ENCODE assay signal across 8 cellular contexts in the genomic region with DNA sequence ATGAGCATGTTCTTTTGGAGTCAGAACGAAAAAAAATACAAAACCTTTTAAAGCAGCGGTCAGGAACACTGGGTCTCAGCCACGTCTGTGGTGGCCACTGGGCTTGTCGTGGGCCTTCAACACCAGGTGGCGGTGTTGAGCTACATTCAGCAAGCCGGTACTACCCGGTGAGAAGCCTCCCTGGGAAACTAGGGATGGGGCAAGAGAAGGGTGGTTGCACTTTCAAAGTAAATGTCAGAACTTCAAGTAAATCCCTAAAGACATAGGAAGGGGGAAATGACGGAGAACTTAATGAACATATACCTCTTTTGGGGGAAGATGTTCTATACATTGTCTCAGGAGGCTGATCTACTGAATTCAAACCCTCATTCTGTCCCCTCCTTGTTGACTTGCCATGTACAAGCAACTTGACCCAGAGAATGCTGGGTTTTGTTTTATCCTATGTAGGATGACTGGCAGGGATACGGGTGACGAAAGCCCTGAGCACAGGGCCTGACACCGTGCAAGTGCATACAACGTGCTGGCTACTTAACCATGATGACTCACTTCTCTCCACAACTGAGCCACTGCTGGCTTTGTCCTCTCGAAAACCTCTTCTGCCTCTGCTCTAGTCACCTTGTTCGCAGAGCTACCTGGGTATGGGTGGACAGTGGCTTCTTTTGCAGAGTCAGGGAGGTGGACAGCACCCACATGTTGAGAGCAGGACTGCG. TPM values are rescaled to one million over a fixed set of nuclear protein-coding genes. Genes with fewer than 3 reads are reported as not detected.
A peak's percentile ranks its signal among the peaks of the same experiment; 100 is the strongest.
DNase-seq lines count a peak whose midpoint lies in the region; ATAC-seq and TF ChIP-seq lines count a peak whose summit lies in the region.

No MANE protein-coding gene starts in this region.

- ATAC-seq in GM19023 (IDR thresholded peaks at IDR 0.05; ENCODE audit: unreplicated experiment) (peak; percentile 75), HG03520 (IDR thresholded peaks at IDR 0.05; ENCODE audit: unreplicated experiment) (peak; percentile 75), mucosa of descending colon (peak; percentile 89)

- intact Hi-C loops in mucosa of descending colon (cut with DNase I, micrococcal nuclease), result no loop called here

- no peaks in the 10 kb centered on the region for H3K36me3 ChIP-seq in mucosa of descending colon (ENCODE audit: low read depth)

- peak; percentile 33 for DNase-seq in AG09309 (ENCODE audit: low read depth)
- peak; percentile 80 for DNase-seq in NOMO-1 treated with DMSO at 0.1 percent for 48 hours (lab: John Stamatoyannopoulos, UW; ENCODE audit: unreplicated experiment)
- DNase-seq in activated CD8-positive, alpha-beta memory T cell treated with anti-CD3 and anti-CD28 coated beads for 48 hours (ENCODE audit: low read depth in 2 of 3, low spot score in 2 of 3), result peak; percentile 10 to 48 (median 27)
- DNase-seq in epithelial cell of esophagus (ENCODE audit: low read depth), result peak; percentile 80
- DNase-seq in mucosa of descending colon, result peak; percentile 57 to 89 (median 78)
- DNase-seq in stimulated activated CD8-positive, alpha-beta memory T cell treated with anti-CD3 and anti-CD28 coated beads, Interleukin-4, amount 100 ng/mL, for 4 hours (ENCODE audit: low read depth in 2 of 2, low spot score in 1 of 2), result peak; percentile 20 to 41

- TF ChIP-seq CTCF in AG09309 (IDR thresholded peaks at IDR 0.05; ENCODE audit: control insufficient read depth, insufficient read depth, low read depth, low read length, missing control alignments) (peak; percentile 93), epithelial cell of esophagus (IDR thresholded peaks at IDR 0.05; ENCODE audit: insufficient read depth, low read depth, low read length, missing control alignments) (peak; percentile 96), mucosa of descending colon (IDR thresholded peaks at IDR 0.05) (peak; percentile 79)

- H3K4me3 ChIP-seq in AG09309 (ENCODE audit: control insufficient read depth, low read depth, low read length), result no peak overlapping the region
- no peak overlapping the region for H3K4me3 ChIP-seq in epithelial cell of esophagus (ENCODE audit: low read length)
- H3K4me3 ChIP-seq in mucosa of descending colon, result no peak overlapping the region

- no peaks in the 10 kb centered on the region for H3K9me3 ChIP-seq in mucosa of descending colon

- H3K4me1 ChIP-seq in mucosa of descending colon (ENCODE audit: low read depth), result no peaks in the 10 kb centered on the region

RNA-seq across cellular contexts. Expression of gene BAMBI, which starts 49.0 kb away (rescaled TPM):
- 1 to 10 TPM; 2.7 to 4.4 (median 4.2) TPM for total RNA-seq in mucosa of descending colon

Comparison
In these comparisons a context has a peak if more than half of its experiments do, and no peak if none do; other contexts are left out.
1. DNase-seq: peak in every context shown above with its lines; median percentile 80 in NOMO-1 treated with DMSO at 0.1 percent for 48 hours; 80 in epithelial cell of esophagus; 78 in mucosa of descending colon; 33 in AG09309; 30 in stimulated activated CD8-positive, alpha-beta memory T cell treated with anti-CD3 and anti-CD28 coated beads, Interleukin-4, amount 100 ng/mL, for 4 hours; 27 in activated CD8-positive, alpha-beta memory T cell treated with anti-CD3 and anti-CD28 coated beads for 48 hours.